12 cellular contexts compared by ENCODE assay signal in genomic region chr10:126199221-126199998, GRCh38.
A peak's percentile ranks its signal among the peaks of the same experiment; 100 is the strongest.
DNase-seq lines count a peak whose midpoint lies in the region; ATAC-seq and TF ChIP-seq lines count a peak whose summit lies in the region.
"Had no signal": no experiment of that assay in that cellular context is flagged by ENCODE, and none has a peak within 500 bp of the region (broad histone marks: within the 10 kb centered on the region; RNA-seq: fewer than 3 reads in every experiment).

No MANE protein-coding gene starts in this region.

- peak overlapping the region; percentile 23 for H3K4me2 ChIP-seq in SK-N-SH

- H3K9me3 ChIP-seq in SK-N-SH, result no peaks in the 10 kb centered on the region

- peaks cover 0 to 9% (median 2%) of the 10 kb centered on the region in 7 donors for H3K9me3 Mint-ChIP-seq in CD14-positive monocyte
- H3K9me3 Mint-ChIP-seq: naive B cell had no signal

- H4K20me1 ChIP-seq in SK-N-SH (ENCODE audit: insufficient read depth), result no peaks in the 10 kb centered on the region

- intact Hi-C loops in CD14-positive monocyte (cut with micrococcal nuclease), result no loop called here

- ATAC-seq in GM21825 (IDR thresholded peaks at IDR 0.05; ENCODE audit: unreplicated experiment), result no peak

- H3F3A ChIP-seq in SK-N-SH (replicated peaks; ENCODE audit: insufficient read depth), result peaks cover 18% of the 10 kb centered on the region

- no peaks in the 10 kb centered on the region for H3K36me3 Mint-ChIP-seq in CD14-positive monocyte
- H3K36me3 Mint-ChIP-seq: activated naive CD8-positive, alpha-beta T cell; naive B cell had no signal

- TF ChIP-seq CTCF in HFF-Myc (IDR thresholded peaks at IDR 0.05; ENCODE audit: low read depth, low read length, missing control alignments) (no peak), SK-N-SH (IDR thresholded peaks at IDR 0.05) (no peak), fibroblast of pulmonary artery (IDR thresholded peaks at IDR 0.05; ENCODE audit: low read length, missing control alignments) (no peak), CD14-positive monocyte (IDR thresholded peaks at IDR 0.05) (no peak)

- H3K27me3 ChIP-seq in SK-N-SH (ENCODE audit: insufficient read depth), result no peaks in the 10 kb centered on the region

- CTCF ChIA-PET in SK-N-SH (lab: Yijun Ruan, JAX), result no interaction called here

- peak overlapping the region; percentile 59; the same call in 1 of the 2 replicates for H3K9ac ChIP-seq in SK-N-SH

- no peak overlapping the region for H3K4me3 ChIP-seq in HFF-Myc (replicated peaks; ENCODE audit: low read depth, low read length)
- peak overlapping the region in 1 of 2 experiments; percentile 0; a peak in 2 of 4 replicates for H3K4me3 ChIP-seq in SK-N-SH (ENCODE audit: low read depth in 2 of 2, low read length in 1 of 2)
- no peak overlapping the region for H3K4me3 ChIP-seq in fibroblast of pulmonary artery (replicated peaks; ENCODE audit: low read depth, low read length)

- H3K27ac ChIP-seq in SK-N-SH (ENCODE audit: low read depth in 2 of 2, low read length in 1 of 2), result peak overlapping the region; percentile 62 to 95; a peak in 3 of 4 replicates

- no peaks in the 10 kb centered on the region for H3K36me3 ChIP-seq in SK-N-SH (replicated peaks in 1 of 2; ENCODE audit: control insufficient read depth in 1 of 2, insufficient read depth in 2 of 2, low read length in 1 of 2)

- no peaks in the 10 kb centered on the region for H3K4me1 Mint-ChIP-seq in CD14-positive monocyte
- H3K4me1 Mint-ChIP-seq: naive B cell had no signal

- H3K27ac Mint-ChIP-seq in CD14-positive monocyte, result peak overlapping the region in 1 of 7 donors; percentile 6
- H3K27ac Mint-ChIP-seq: activated naive CD8-positive, alpha-beta T cell; naive B cell had no signal

- no peaks in the 10 kb centered on the region for H3K9me2 ChIP-seq in SK-N-SH

- POLR2A ChIA-PET in SK-N-SH (lab: Yijun Ruan, JAX), result no interaction called here

- no peak overlapping the region for H3K4me3 Mint-ChIP-seq in CD14-positive monocyte
- H3K4me3 Mint-ChIP-seq: activated naive CD8-positive, alpha-beta T cell; naive B cell had no signal

- WGBS in SK-N-SH (ENCODE audit: low lambda C conversion rate), result 18% methylated on average over 13 of the region's 13 CpGs

- no peaks in the 10 kb centered on the region for H3K79me2 ChIP-seq in SK-N-SH (ENCODE audit: insufficient read depth)

- peak; percentile 23 to 100; a peak in 3 of 4 replicates for TF ChIP-seq EP300 in SK-N-SH (IDR thresholded peaks at IDR 0.05; ENCODE audit: borderline replicate concordance in 1 of 2, low read depth in 1 of 2, low read length in 1 of 2)

- peaks cover 2 to 9% (median 8%) of the 10 kb centered on the region in 3 donors for H3K27me3 Mint-ChIP-seq in CD14-positive monocyte (ENCODE audit: low read depth in 3 of 3)
- H3K27me3 Mint-ChIP-seq: activated naive CD8-positive, alpha-beta T cell had no signal

- DNase-seq in A172 (ENCODE audit: low spot score), result peak; percentile 95
- DNase-seq in HFF-Myc (ENCODE audit: extremely low read depth, low read depth), result peak; percentile 92
- DNase-seq in SK-N-SH, result no peak
- peak; percentile 96 for DNase-seq in fibroblast of pulmonary artery (ENCODE audit: low read depth)
- no peak for DNase-seq in NCI-H69 (lab: John Stamatoyannopoulos, UW)
- no peak for DNase-seq in CD14-positive monocyte (ENCODE audit: low spot score)
- no peak for DNase-seq in NCI-H1417 treated with DMSO at 0.1 percent for 48 hours (lab: John Stamatoyannopoulos, UW)
- DNase-seq: H7, naive B cell, T-helper 2 cell had no signal

- 0 out of 2 replicates have a peak overlapping the region, but pooled peaks have one; percentile 6 for H2AFZ ChIP-seq in SK-N-SH (ENCODE audit: low read depth)

- TF ChIP-seq RAD21 in SK-N-SH (IDR thresholded peaks at IDR 0.05; ENCODE audit: low read length), result no peak

- peaks cover 2 to 19% of the 10 kb centered on the region in 2 experiments; a peak in 3 of 4 replicates for H3K4me1 ChIP-seq in SK-N-SH (ENCODE audit: control insufficient read depth in 1 of 2, insufficient read depth in 2 of 2, low read depth in 1 of 2, low read length in 1 of 2)

TF ChIP-seq in SK-N-SH, 30 proteins besides CTCF, POLR2A, EP300 and RAD21 (continues in another document):
- TF ChIP-seq EZH2phosphoT487 (IDR thresholded peaks at IDR 0.05; ENCODE audit: borderline replicate concordance, low read depth), result no peak
- TF ChIP-seq TCF12 (IDR thresholded peaks at IDR 0.05), result peak; percentile 99
- TF ChIP-seq FOXM1 (IDR thresholded peaks at IDR 0.05; ENCODE audit: low read depth), result peak; percentile 98
- peak; percentile 78 for TF ChIP-seq YY1 (IDR thresholded peaks at IDR 0.05; ENCODE audit: low read depth)
- TF ChIP-seq TAF1 (IDR thresholded peaks at IDR 0.05; ENCODE audit: borderline replicate concordance, low read depth, low read length), result no peak
- peak; percentile 73; the same call in 1 of the 2 replicates for TF ChIP-seq SIN3A (IDR thresholded peaks at IDR 0.05; ENCODE audit: borderline replicate concordance, low read depth, low read length)
- TF ChIP-seq MAX (IDR thresholded peaks at IDR 0.05; ENCODE audit: low read depth), result peak; percentile 92
- peak; percentile 59; the same call in 1 of the 2 replicates for TF ChIP-seq ELF1 (IDR thresholded peaks at IDR 0.05)
- TF ChIP-seq USF1 (IDR thresholded peaks at IDR 0.05; ENCODE audit: borderline replicate concordance, low read depth), result peak; percentile 95
- peak; percentile 81; the same call in 1 of the 2 replicates for TF ChIP-seq ZBTB33 (IDR thresholded peaks at IDR 0.05; ENCODE audit: borderline replicate concordance, low read depth)
- TF ChIP-seq REST (IDR thresholded peaks at IDR 0.05; ENCODE audit: low read depth, low read length), result peak; percentile 74
- TF ChIP-seq PBX3 (IDR thresholded peaks at IDR 0.05), result peak; percentile 96
- no peak for TF ChIP-seq GATA2 (CRISPR knock-in tag; IDR thresholded peaks at IDR 0.05)

Comparison
In these comparisons a context has a peak if more than half of its experiments do, and no peak if none do; other contexts are left out.
1. DNase-seq: peak in A172 (single experiment), HFF-Myc (single experiment) and fibroblast of pulmonary artery (single experiment); none in SK-N-SH (single experiment), NCI-H69 (single experiment), CD14-positive monocyte (single experiment) and NCI-H1417 treated with DMSO at 0.1 percent for 48 hours (single experiment).